In genomic region chrX:45767021-45767491, GRCh38 we compare ENCODE assay signal across 9 cellular contexts.
DNase-seq lines count a peak whose midpoint lies in the region; ATAC-seq and TF ChIP-seq lines count a peak whose summit lies in the region.
"Had no signal": no experiment of that assay in that cellular context is flagged by ENCODE, and none has a peak within 500 bp of the region (broad histone marks: within the 10 kb centered on the region; RNA-seq: fewer than 3 reads in every experiment).

No MANE protein-coding gene starts in this region.

- H3K4me1 Mint-ChIP-seq in effector memory CD8-positive, alpha-beta T cell (ENCODE audit: low read depth in 2 of 2), result peaks cover 27 to 54% of the 10 kb centered on the region in 2 donors

- no peaks in the 10 kb centered on the region for H3K9me3 Mint-ChIP-seq in effector memory CD8-positive, alpha-beta T cell

- TF ChIP-seq CTCF in PC-3 (conservative IDR thresholded peaks at IDR 0.05; ENCODE audit: low read depth, low read length) (no peak), retinal pigment epithelial cell (conservative IDR thresholded peaks at IDR 0.05; ENCODE audit: low read depth, low read length) (peak; percentile 7)

- H3K9me3 ChIP-seq in PC-3 (ENCODE audit: low read length), result no peaks in the 10 kb centered on the region

- peaks cover 97% of the 10 kb centered on the region for H3K79me2 ChIP-seq in PC-3 (ENCODE audit: low read length)

- H4K20me1 ChIP-seq in PC-3 (ENCODE audit: low read length), result peaks cover 40% of the 10 kb centered on the region

- ATAC-seq in GM18511 (IDR thresholded peaks at IDR 0.05; ENCODE audit: unreplicated experiment), result peak; percentile 26
- no peak for ATAC-seq in PC-3
- peak; percentile 29 for ATAC-seq in effector memory CD8-positive, alpha-beta T cell (replicated peaks)
- no peak for ATAC-seq in HG03139 (IDR thresholded peaks at IDR 0.05; ENCODE audit: unreplicated experiment)

- no peaks in the 10 kb centered on the region for H3K27me3 Mint-ChIP-seq in effector memory CD8-positive, alpha-beta T cell

- no peaks in the 10 kb centered on the region for H3K9me2 ChIP-seq in PC-3 (replicated peaks; ENCODE audit: low read length)

- intact Hi-C loops in PC-3 (cut with micrococcal nuclease), result no loop called here

- peak overlapping the region; percentile 98 for H3K27ac ChIP-seq in PC-3 (ENCODE audit: low read length)

- BruUV-seq in PC-3 (replicated peaks; lab: Mats Ljungman, UMichigan), result no TSS peak

- H3F3A ChIP-seq in PC-3 (ENCODE audit: low read length, unreplicated experiment), result peaks cover 50% of the 10 kb centered on the region

- no peaks in the 10 kb centered on the region for H3K27me3 ChIP-seq in PC-3 (ENCODE audit: low read length)

- H2AFZ ChIP-seq in PC-3 (ENCODE audit: low read length), result no peak overlapping the region

- peak overlapping the region; percentile 90 for H3K4me2 ChIP-seq in PC-3 (ENCODE audit: low read length)

- H3K4me1 ChIP-seq in PC-3 (ENCODE audit: insufficient read depth, low read length), result peaks cover 44% of the 10 kb centered on the region

- H3K27ac Mint-ChIP-seq in effector memory CD8-positive, alpha-beta T cell, result peak overlapping the region; percentile 89 to 94

- POLR2A ChIA-PET in PC-3 (lab: Charles Lee; ENCODE audit: unreplicated experiment), result no interaction called here

- peak overlapping the region; percentile 95 for H3K9ac ChIP-seq in PC-3 (ENCODE audit: low read length)

- H3K4me3 ChIP-seq in PC-3 (ENCODE audit: low read length), result peak overlapping the region; percentile 87
- peak overlapping the region; percentile 70 for H3K4me3 ChIP-seq in retinal pigment epithelial cell (ENCODE audit: low read length)

- CTCF ChIA-PET in PC-3 (lab: Charles Lee), result no interaction called here

- peaks cover 77% of the 10 kb centered on the region for H3K36me3 ChIP-seq in PC-3 (ENCODE audit: low read depth, low read length)

- H3K36me3 Mint-ChIP-seq in effector memory CD8-positive, alpha-beta T cell (ENCODE audit: insufficient read depth), result peaks cover 3% of the 10 kb centered on the region

- DNase-seq in PC-3 (peak; percentile 35), retinal pigment epithelial cell (ENCODE audit: low read depth) (no peak), HPDE6-E6E7 (ENCODE audit: extremely low spot score) (no peak), HK-2 (ENCODE audit: unreplicated experiment) (no peak)
- no peak for DNase-seq in effector memory CD8-positive, alpha-beta T cell
- no peak for DNase-seq in stimulated activated CD4-positive, alpha-beta T cell treated with anti-CD3 and anti-CD28 coated beads, Interleukin-15, amount 100 ng/mL, for 24 hours
- DNase-seq: activated effector memory CD4-positive, alpha-beta T cell treated with anti-CD3 and anti-CD28 coated beads, Interleukin-2, amount 50 U/mL, for 16 hours had no signal

- H3K4me3 Mint-ChIP-seq in effector memory CD8-positive, alpha-beta T cell, result peak overlapping the region; percentile 78 to 79

Comparison
In these comparisons a context has a peak if more than half of its experiments do, and no peak if none do; other contexts are left out.
1. ATAC-seq: peak in GM18511 (single experiment) and effector memory CD8-positive, alpha-beta T cell (single experiment); none in PC-3 (single experiment) and HG03139 (single experiment).